10 cellular contexts compared by ENCODE assay signal in genomic region chr5:87151547-87151946, GRCh38.
DNase-seq lines count a peak whose midpoint lies in the region; ATAC-seq and TF ChIP-seq lines count a peak whose summit lies in the region.
"Had no signal": no experiment of that assay in that cellular context is flagged by ENCODE, and none has a peak within 500 bp of the region (broad histone marks: within the 10 kb centered on the region; RNA-seq: fewer than 3 reads in every experiment).

No MANE protein-coding gene starts in this region.

- no peak for DNase-seq in activated naive CD8-positive, alpha-beta T cell treated with anti-CD3 and anti-CD28 coated beads, Interleukin-2, amount 10 ng/mL, durations not matched to agents 7 days and 5 days
- DNase-seq in activated naive CD8-positive, alpha-beta T cell treated with anti-CD3 and anti-CD28 coated beads, Interleukin-2, amount 50 U/mL, for 24 hours = no peak
- DNase-seq in NCI-H226 (peak; percentile 91), epithelial cell of esophagus (ENCODE audit: low read depth) (peak; percentile 69), NCI-H1105 treated with DMSO at 0.1 percent for 48 hours (lab: John Stamatoyannopoulos, UW) (no peak), mesothelial cell of epicardium (ENCODE audit: low spot score in 2 of 2, unreplicated experiment in 2 of 2) (no peak), suprapubic skin (ENCODE audit: low spot score in 2 of 2) (no peak)
- DNase-seq: C1 segment of cervical spinal cord had no signal

- no peak overlapping the region for H3K4me3 ChIP-seq in epithelial cell of esophagus (ENCODE audit: low read length)
- H3K4me3 ChIP-seq in suprapubic skin = no peak overlapping the region
- H3K4me3 ChIP-seq: lung had no signal

- 18% methylated on average over 1 of the region's 1 CpG for WGBS in suprapubic skin

- TF ChIP-seq POLR2A in suprapubic skin (IDR thresholded peaks at IDR 0.05) = no peak

- peak; percentile 18 for ATAC-seq in activated naive CD8-positive, alpha-beta T cell treated with anti-CD3 and anti-CD28 coated beads, Interleukin-2, amount 10 ng/mL, durations not matched to agents 7 days and 5 days (ENCODE audit: low read depth)
- ATAC-seq in activated naive CD8-positive, alpha-beta T cell treated with anti-CD3 and anti-CD28 coated beads, Interleukin-2, amount 50 U/mL, for 24 hours = no peak
- ATAC-seq in GM19395 (IDR thresholded peaks at IDR 0.05; ENCODE audit: unreplicated experiment) = no peak

- no peaks in the 10 kb centered on the region for H3K27me3 ChIP-seq in suprapubic skin

- no peaks in the 10 kb centered on the region for H3K27me3 Mint-ChIP-seq in activated naive CD8-positive, alpha-beta T cell treated with anti-CD3 and anti-CD28 coated beads, Interleukin-2, amount 10 ng/mL, durations not matched to agents 7 days and 5 days
- H3K27me3 Mint-ChIP-seq in activated naive CD8-positive, alpha-beta T cell treated with anti-CD3 and anti-CD28 coated beads, Interleukin-2, amount 50 U/mL, for 24 hours = no peaks in the 10 kb centered on the region
- no peaks in the 10 kb centered on the region for H3K27me3 Mint-ChIP-seq in mesothelial cell of epicardium (ENCODE audit: low read depth)

- peaks cover 10% of the 10 kb centered on the region for H3K4me1 Mint-ChIP-seq in activated naive CD8-positive, alpha-beta T cell treated with anti-CD3 and anti-CD28 coated beads, Interleukin-2, amount 10 ng/mL, durations not matched to agents 7 days and 5 days
- peaks cover 5% of the 10 kb centered on the region for H3K4me1 Mint-ChIP-seq in activated naive CD8-positive, alpha-beta T cell treated with anti-CD3 and anti-CD28 coated beads, Interleukin-2, amount 50 U/mL, for 24 hours
- no peaks in the 10 kb centered on the region for H3K4me1 Mint-ChIP-seq in mesothelial cell of epicardium

- H3K4me3 Mint-ChIP-seq in activated naive CD8-positive, alpha-beta T cell treated with anti-CD3 and anti-CD28 coated beads, Interleukin-2, amount 10 ng/mL, durations not matched to agents 7 days and 5 days = no peak overlapping the region
- H3K4me3 Mint-ChIP-seq in activated naive CD8-positive, alpha-beta T cell treated with anti-CD3 and anti-CD28 coated beads, Interleukin-2, amount 50 U/mL, for 24 hours = no peak overlapping the region
- no peak overlapping the region for H3K4me3 Mint-ChIP-seq in mesothelial cell of epicardium

- no peaks in the 10 kb centered on the region for H3K9me3 ChIP-seq in suprapubic skin

- peaks cover 6% of the 10 kb centered on the region for H3K36me3 Mint-ChIP-seq in activated naive CD8-positive, alpha-beta T cell treated with anti-CD3 and anti-CD28 coated beads, Interleukin-2, amount 10 ng/mL, durations not matched to agents 7 days and 5 days
- no peaks in the 10 kb centered on the region for H3K36me3 Mint-ChIP-seq in activated naive CD8-positive, alpha-beta T cell treated with anti-CD3 and anti-CD28 coated beads, Interleukin-2, amount 50 U/mL, for 24 hours (ENCODE audit: low read depth)
- no peaks in the 10 kb centered on the region for H3K36me3 Mint-ChIP-seq in mesothelial cell of epicardium

- H3K4me1 ChIP-seq in suprapubic skin = no peaks in the 10 kb centered on the region

- H3K27ac Mint-ChIP-seq in activated naive CD8-positive, alpha-beta T cell treated with anti-CD3 and anti-CD28 coated beads, Interleukin-2, amount 10 ng/mL, durations not matched to agents 7 days and 5 days = no peak overlapping the region
- H3K27ac Mint-ChIP-seq in activated naive CD8-positive, alpha-beta T cell treated with anti-CD3 and anti-CD28 coated beads, Interleukin-2, amount 50 U/mL, for 24 hours = no peak overlapping the region
- no peak overlapping the region for H3K27ac Mint-ChIP-seq in mesothelial cell of epicardium

- TF ChIP-seq CTCF in epithelial cell of esophagus (IDR thresholded peaks at IDR 0.05; ENCODE audit: insufficient read depth, low read depth, low read length, missing control alignments) (no peak), mesothelial cell of epicardium (IDR thresholded peaks at IDR 0.05; ENCODE audit: unreplicated experiment) (no peak), suprapubic skin (IDR thresholded peaks at IDR 0.05) (no peak)

- no peak for TF ChIP-seq EP300 in suprapubic skin (IDR thresholded peaks at IDR 0.05)

- POLR2A ChIA-PET in activated naive CD8-positive, alpha-beta T cell treated with anti-CD3 and anti-CD28 coated beads, Interleukin-2, amount 10 ng/mL, durations not matched to agents 7 days and 5 days (lab: Charles Lee) = no interaction called here

- H3K36me3 ChIP-seq in suprapubic skin = no peaks in the 10 kb centered on the region

- H3K27ac ChIP-seq in suprapubic skin = no peak overlapping the region

- H3K9me3 Mint-ChIP-seq in activated naive CD8-positive, alpha-beta T cell treated with anti-CD3 and anti-CD28 coated beads, Interleukin-2, amount 10 ng/mL, durations not matched to agents 7 days and 5 days = peaks cover 2% of the 10 kb centered on the region
- no peaks in the 10 kb centered on the region for H3K9me3 Mint-ChIP-seq in activated naive CD8-positive, alpha-beta T cell treated with anti-CD3 and anti-CD28 coated beads, Interleukin-2, amount 50 U/mL, for 24 hours
- H3K9me3 Mint-ChIP-seq in mesothelial cell of epicardium = no peaks in the 10 kb centered on the region

Comparison
In these comparisons a context has a peak if more than half of its experiments do, and no peak if none do; other contexts are left out.
1. DNase-seq: peak in NCI-H226 (single experiment) and epithelial cell of esophagus (single experiment); none in activated naive CD8-positive, alpha-beta T cell treated with anti-CD3 and anti-CD28 coated beads, Interleukin-2, amount 10 ng/mL, durations not matched to agents 7 days and 5 days (single experiment), activated naive CD8-positive, alpha-beta T cell treated with anti-CD3 and anti-CD28 coated beads, Interleukin-2, amount 50 U/mL, for 24 hours (single experiment), NCI-H1105 treated with DMSO at 0.1 percent for 48 hours (single experiment), mesothelial cell of epicardium (0 of 2) and suprapubic skin (0 of 2).